In genomic region chr19:10195199-10195519, GRCh38 we compare ENCODE assay signal across 8 cellular contexts. TPM values are rescaled to one million over a fixed set of nuclear protein-coding genes. Genes with fewer than 3 reads are reported as not detected.
DNase-seq lines count a peak whose midpoint lies in the region; ATAC-seq and TF ChIP-seq lines count a peak whose summit lies in the region.

No MANE protein-coding gene starts in this region.

- no peaks in the 10 kb centered on the region for H3K36me3 Mint-ChIP-seq in glutamatergic neuron (ENCODE audit: unreplicated experiment)

- H3K27ac Mint-ChIP-seq in glutamatergic neuron (ENCODE audit: unreplicated experiment) = no peak overlapping the region

- DNase-seq in SJCRH30 (no peak), glutamatergic neuron (no peak), NCI-H82 treated with DMSO at 0.1 percent for 48 hours (lab: John Stamatoyannopoulos, UW; ENCODE audit: unreplicated experiment) (no peak), islet precursor cell (no peak), NCI-H226 (no peak), NCI-H1694 (lab: John Stamatoyannopoulos, UW) (no peak)
- peak; percentile 22 for DNase-seq in stimulated activated naive CD8-positive, alpha-beta T cell treated with anti-CD3 and anti-CD28 coated beads, Interleukin-15, Interleukin-2, amounts not matched to agents 100 U/mL and 50 U/mL, for 24 hours

- H3K27ac ChIP-seq in SJCRH30 = peak overlapping the region; percentile 96; the same call in 1 of the 2 replicates

- peaks cover 2% of the 10 kb centered on the region for H3K27me3 Mint-ChIP-seq in glutamatergic neuron (ENCODE audit: unreplicated experiment)

- H3K4me1 ChIP-seq in SJCRH30 = no peaks in the 10 kb centered on the region; the same call in 1 of the 2 replicates

- peak overlapping the region; percentile 98 for H3K4me3 ChIP-seq in SJCRH30

- peak; percentile 14 for ATAC-seq in GM21723 (IDR thresholded peaks at IDR 0.05; ENCODE audit: unreplicated experiment)
- ATAC-seq in stimulated activated naive CD8-positive, alpha-beta T cell treated with anti-CD3 and anti-CD28 coated beads, Interleukin-15, Interleukin-2, amounts not matched to agents 100 U/mL and 50 U/mL, for 24 hours = peak; percentile 11

- no peaks in the 10 kb centered on the region for H3K27me3 ChIP-seq in SJCRH30

- peak overlapping the region; percentile 84 for H3K4me3 Mint-ChIP-seq in glutamatergic neuron (ENCODE audit: unreplicated experiment)

- no peaks in the 10 kb centered on the region for H3K9me3 ChIP-seq in SJCRH30 (replicated peaks)

- peaks cover 3% of the 10 kb centered on the region for H3K4me1 Mint-ChIP-seq in glutamatergic neuron (ENCODE audit: low read depth, unreplicated experiment)

- H3K36me3 ChIP-seq in SJCRH30 = peaks cover 22% of the 10 kb centered on the region

- no peaks in the 10 kb centered on the region for H3K9me3 Mint-ChIP-seq in glutamatergic neuron (ENCODE audit: unreplicated experiment)

- TF ChIP-seq CTCF in glutamatergic neuron (IDR thresholded peaks at IDR 0.05; ENCODE audit: partially characterized antibody, unreplicated experiment) = no peak

RNA-seq across cellular contexts. Expression of gene DNMT1, which starts 0.4 kb away (rescaled TPM):
- 122 and 151 TPM in 2 replicates for total RNA-seq in SJCRH30 (2014; rRNA removed; shearing (Covaris generic))
- total RNA-seq in glutamatergic neuron (ENCODE audit: unreplicated experiment) = 129 TPM

RNA-seq across cellular contexts. Expression of gene S1PR2, which starts 36.0 kb away (rescaled TPM):
- total RNA-seq in SJCRH30 (2014; rRNA removed; shearing (Covaris generic)) = 7.4 and 7.5 TPM in 2 replicates
- total RNA-seq in glutamatergic neuron (ENCODE audit: unreplicated experiment) = 12.5 TPM

RNA-seq across cellular contexts. Expression of gene MRPL4, which starts 56.9 kb away (rescaled TPM):
- total RNA-seq in SJCRH30 (2014; rRNA removed; shearing (Covaris generic)) = 53.7 and 54.8 TPM in 2 replicates
- 42.8 TPM for total RNA-seq in glutamatergic neuron (ENCODE audit: unreplicated experiment)
